8 cellular contexts compared by ENCODE assay signal in genomic region chr2:121530210-121530562, GRCh38. TPM values are rescaled to one million over a fixed set of nuclear protein-coding genes. Genes with fewer than 3 reads are reported as not detected.
DNase-seq lines count a peak whose midpoint lies in the region; ATAC-seq, FAIRE-seq and TF ChIP-seq lines count a peak whose summit lies in the region.

No MANE protein-coding gene starts in this region.

- H2AK5ac ChIP-seq in mesendoderm (ENCODE audit: low read length) = no peak overlapping the region

- H3K9ac ChIP-seq in mesendoderm (ENCODE audit: low read length) = peak overlapping the region; percentile 90

- H3K27ac ChIP-seq in SJSA1 (peak overlapping the region; percentile 100), dorsolateral prefrontal cortex (peak overlapping the region; percentile 91 to 100 (median 99)), mesendoderm (ENCODE audit: low read depth, low read length) (peak overlapping the region; percentile 98), thymus (ENCODE audit: low read depth) (peak overlapping the region; percentile 100)

- H3K23ac ChIP-seq in mesendoderm (ENCODE audit: low read length) = peak overlapping the region; percentile 81

- no peak overlapping the region for H4K8ac ChIP-seq in mesendoderm (ENCODE audit: low read depth, low read length)

- intact Hi-C loops in dorsolateral prefrontal cortex (cut with DNase I) = loop anchor here (1.0 to 5.0 kb wide), 6 partner anchors 37 to 227 kb away; partner anchors contain the start of genes CLASP1 (in 2 of the 2), NIFK (in 2 of the 2) and TSN (in 1 of the 2)

- peak overlapping the region; percentile 16 for H3K18ac ChIP-seq in mesendoderm (ENCODE audit: low read length)

- no peaks in the 10 kb centered on the region for H3K27me3 ChIP-seq in SJSA1 (replicated peaks)
- H3K27me3 ChIP-seq in dorsolateral prefrontal cortex = no peaks in the 10 kb centered on the region
- no peaks in the 10 kb centered on the region for H3K27me3 ChIP-seq in mesendoderm (ENCODE audit: insufficient read depth, low read length, poor library complexity)
- no peaks in the 10 kb centered on the region for H3K27me3 ChIP-seq in thymus (ENCODE audit: control insufficient read depth, insufficient read depth)

- peak overlapping the region; percentile 65 for H3K4me3 ChIP-seq in SJSA1
- peak overlapping the region; percentile 54 to 99 (median 86) for H3K4me3 ChIP-seq in dorsolateral prefrontal cortex
- peak overlapping the region; percentile 73 for H3K4me3 ChIP-seq in mesendoderm (ENCODE audit: low read length)
- peak overlapping the region; percentile 94 for H3K4me3 ChIP-seq in thymus (ENCODE audit: low read length)

- WGBS in mesendoderm (ENCODE audit: extremely low coverage, insufficient coverage, low lambda C conversion rate) = no CpG with 5 or more reads among the region's 24 CpGs
- WGBS in thymus = under 1% methylated on average over 24 of the region's 24 CpGs

- H3K79me2 ChIP-seq in mesendoderm (ENCODE audit: control insufficient read depth, insufficient read depth, low read length) = peaks cover 14% of the 10 kb centered on the region

- peak overlapping the region; percentile 55 for H3K4me2 ChIP-seq in mesendoderm (ENCODE audit: low read length)

- peak overlapping the region; percentile 94 for H3K56ac ChIP-seq in mesendoderm (ENCODE audit: low read length)

- H2BK120ac ChIP-seq in mesendoderm (ENCODE audit: low read depth, low read length) = no peak overlapping the region

- TF ChIP-seq CTCF in dorsolateral prefrontal cortex (IDR thresholded peaks at IDR 0.05 in 54 of 56, conservative IDR thresholded peaks at IDR 0.05 in 2 of 56; ENCODE audit: low read depth in 1 of 56, partially characterized antibody in 56 of 56) (peak in 1 of 56 donors; percentile 12), D721Med (IDR thresholded peaks at IDR 0.05; ENCODE audit: insufficient read depth, missing control alignments) (no peak)

- H3K4me1 ChIP-seq in SJSA1 (replicated peaks) (peaks cover 27% of the 10 kb centered on the region), mesendoderm (ENCODE audit: control insufficient read depth, low read depth, low read length) (peaks cover 5% of the 10 kb centered on the region), thymus (ENCODE audit: control insufficient read depth, insufficient read depth, low read length) (no peaks in the 10 kb centered on the region)

- H3K36me3 ChIP-seq in SJSA1 (peaks cover 31% of the 10 kb centered on the region), mesendoderm (ENCODE audit: control insufficient read depth, insufficient read depth, low read length) (no peaks in the 10 kb centered on the region), thymus (ENCODE audit: control insufficient read depth, insufficient read depth) (peaks cover 11% of the 10 kb centered on the region)

- H2BK5ac ChIP-seq in mesendoderm (ENCODE audit: low read length) = no peak overlapping the region

- peak; percentile 56 for ATAC-seq in GM19397 (IDR thresholded peaks at IDR 0.05; ENCODE audit: unreplicated experiment)
- peak; percentile 44 for ATAC-seq in HG03442 (IDR thresholded peaks at IDR 0.05; ENCODE audit: unreplicated experiment)

- H3K9me3 ChIP-seq in SJSA1 (replicated peaks) (no peaks in the 10 kb centered on the region), thymus (ENCODE audit: control insufficient read depth) (no peaks in the 10 kb centered on the region)

- FAIRE-seq in D721Med (lab: Jason Lieb, UNC) = no peak

- H3K4ac ChIP-seq in mesendoderm (ENCODE audit: low read depth, low read length) = no peak overlapping the region

- H4K5ac ChIP-seq in mesendoderm (ENCODE audit: low read length) = no peak overlapping the region

- H3K79me1 ChIP-seq in mesendoderm (ENCODE audit: low read length) = peaks cover 16% of the 10 kb centered on the region

- H2BK15ac ChIP-seq in mesendoderm (replicated peaks; ENCODE audit: low read depth) = no peak overlapping the region

- peak; percentile 84 for DNase-seq in Daoy (ENCODE audit: low read depth)
- peak; percentile 82 to 94 for DNase-seq in SJSA1 (ENCODE audit: low read depth in 1 of 2, low spot score in 2 of 2)
- DNase-seq in dorsolateral prefrontal cortex = peak in 6 of 10 donors; percentile 45 to 78 (median 64)
- peak; percentile 89 for DNase-seq in mesendoderm
- no peak for DNase-seq in D721Med (ENCODE audit: insufficient read length, low spot score)

RNA-seq across cellular contexts. Expression of gene RNU4ATAC, which starts 0.5 kb away (rescaled TPM):
- total RNA-seq in Daoy (2014; rRNA removed; shearing (Covaris generic)) = under 0.01 TPM in 1 of 2 replicates, not detected in the other
- total RNA-seq in SJSA1 (2014; rRNA removed; shearing (Covaris generic)) = not detected in 2 replicates
- 10 to 100 TPM in 2 of 120 experiments, not detected in 118; 19.6 to 23.6 TPM for total RNA-seq in dorsolateral prefrontal cortex
- not detected for polyA plus RNA-seq in mesendoderm (2013, experiment 1 of 2)
- not detected for polyA plus RNA-seq in mesendoderm (2013, experiment 2 of 2)
- not detected for polyA plus RNA-seq in thymus
